In genomic region chr1:150622219-150622975, GRCh38 we compare ENCODE assay signal across 8 cellular contexts. TPM values are rescaled to one million over a fixed set of nuclear protein-coding genes. Genes with fewer than 3 reads are reported as not detected.
DNase-seq lines count a peak whose midpoint lies in the region; ATAC-seq and TF ChIP-seq lines count a peak whose summit lies in the region.

No MANE protein-coding gene starts in this region.

- 23 to 30% methylated on average over 2 to 5 of the region's 8 CpGs for WGBS in gastroesophageal sphincter (ENCODE audit: low coverage in 1 of 2), 2 donors

- no peak overlapping the region for H3K9ac ChIP-seq in parathyroid adenoma

- no peak for TF ChIP-seq EP300 in gastroesophageal sphincter (IDR thresholded peaks at IDR 0.05)

- intact Hi-C loops in Calu3 (cut with micrococcal nuclease; ENCODE audit: unreplicated experiment): loop anchor here (5.0 to 10.0 kb wide), 2 partner anchors 72 to 190 kb away; partner anchors contain the start of gene GOLPH3L

- H3K9me3 ChIP-seq in gastroesophageal sphincter (no peaks in the 10 kb centered on the region), parathyroid adenoma (ENCODE audit: control insufficient read depth, low read length) (no peaks in the 10 kb centered on the region)

- CTCF ChIA-PET in Calu3 (lab: Charles Lee): interaction anchor here (0.5 to 1.9 kb wide), 4 partner anchors 13 to 250 kb away, joined by 3 to 6 read pairs (median 4); partner anchors contain the start of gene MCL1

- H3K27ac ChIP-seq in VCaP (peak overlapping the region; percentile 55; the same call in 1 of the 2 replicates), gastroesophageal sphincter (peak overlapping the region; percentile 34 to 79 (median 74)), parathyroid adenoma (peak overlapping the region; percentile 36)

- H3K4me1 Mint-ChIP-seq in Calu3 (ENCODE audit: low read depth, unreplicated experiment): peaks cover 57% of the 10 kb centered on the region

- TF ChIP-seq POLR2A in gastroesophageal sphincter (IDR thresholded peaks at IDR 0.05): no peak

- H3K4me1 ChIP-seq in gastroesophageal sphincter: peaks cover 16 to 72% (median 27%) of the 10 kb centered on the region in 3 donors
- no peaks in the 10 kb centered on the region for H3K4me1 ChIP-seq in parathyroid adenoma

- H3K36me3 Mint-ChIP-seq in Calu3 (ENCODE audit: insufficient read depth, unreplicated experiment): peaks cover 58% of the 10 kb centered on the region

- no peaks in the 10 kb centered on the region for H3K27me3 ChIP-seq in gastroesophageal sphincter
- no peaks in the 10 kb centered on the region for H3K27me3 ChIP-seq in parathyroid adenoma (ENCODE audit: control insufficient read depth, insufficient read depth, low read length)

- no peak overlapping the region for H3K4me3 Mint-ChIP-seq in Calu3 (ENCODE audit: low read depth, unreplicated experiment)

- DNase-seq in Calu3: no peak
- no peak for DNase-seq in NK-92 treated with Interleukin-12 subunit alpha and Interleukin-12 subunit beta, amount 100 ng/mL, for 24 hours (lab: John Stamatoyannopoulos, UW)
- DNase-seq in NAMALWA (ENCODE audit: low spot score): no peak
- DNase-seq in NOMO-1 treated with DMSO at 0.1 percent for 48 hours (lab: John Stamatoyannopoulos, UW; ENCODE audit: unreplicated experiment): no peak

- BruUV-seq in Calu3 (replicated peaks; lab: Mats Ljungman, UMichigan): TSS peak; percentile 14

- H3K79me2 ChIP-seq in parathyroid adenoma: peaks cover 2% of the 10 kb centered on the region

- H3K4me2 ChIP-seq in parathyroid adenoma (ENCODE audit: low read length): no peak overlapping the region

- H3K27ac Mint-ChIP-seq in Calu3 (ENCODE audit: unreplicated experiment): peak overlapping the region; percentile 79

- H3K9me3 Mint-ChIP-seq in Calu3 (ENCODE audit: low read depth, unreplicated experiment): no peaks in the 10 kb centered on the region

- no peak overlapping the region for H2AFZ ChIP-seq in parathyroid adenoma

- no peak for TF ChIP-seq CTCF in Calu3 (IDR thresholded peaks at IDR 0.05; ENCODE audit: unreplicated experiment)
- TF ChIP-seq CTCF in VCaP (conservative IDR thresholded peaks at IDR 0.05): no peak
- peak in 1 of 4 experiments; percentile 21 for TF ChIP-seq CTCF in gastroesophageal sphincter (IDR thresholded peaks at IDR 0.05)
- no peak for TF ChIP-seq CTCF in parathyroid adenoma (IDR thresholded peaks at IDR 0.05)

- no peaks in the 10 kb centered on the region for H3K27me3 Mint-ChIP-seq in Calu3 (ENCODE audit: unreplicated experiment)

- ATAC-seq in gastroesophageal sphincter (peak; percentile 64), GM18519 (IDR thresholded peaks at IDR 0.05; ENCODE audit: low FRiP score, unreplicated experiment) (no peak)

- H3K36me3 ChIP-seq in gastroesophageal sphincter: peaks cover 0 to 84% of the 10 kb centered on the region in 2 donors
- H3K36me3 ChIP-seq in parathyroid adenoma (ENCODE audit: control insufficient read depth, insufficient read depth, low read length): no peaks in the 10 kb centered on the region

- H3K4me3 ChIP-seq in gastroesophageal sphincter (no peak overlapping the region), parathyroid adenoma (ENCODE audit: low read depth, low read length) (no peak overlapping the region)

RNA-seq across cellular contexts. Expression of gene ENSA, which starts 7.0 kb away (rescaled TPM):
- total RNA-seq in Calu3 (2022) (253 and 276 TPM in 2 replicates), gastroesophageal sphincter (100 to 1,000 TPM; 154 to 191 (median 167) TPM)

RNA-seq across cellular contexts. Expression of gene MCL1, which starts 43.0 kb away (rescaled TPM):
- total RNA-seq in Calu3 (2022) (261 and 262 TPM in 2 replicates), gastroesophageal sphincter (100 to 1,000 TPM; 212 to 353 (median 317) TPM)
